8 cellular contexts compared by ENCODE assay signal in genomic region chr11:63917685-63918523, GRCh38. TPM values are rescaled to one million over a fixed set of nuclear protein-coding genes. Genes with fewer than 3 reads are reported as not detected.
DNase-seq lines count a peak whose midpoint lies in the region; FAIRE-seq and TF ChIP-seq lines count a peak whose summit lies in the region.

No MANE protein-coding gene starts in this region.

- no peak overlapping the region for H3K27ac Mint-ChIP-seq in CD14-positive monocyte
- peak overlapping the region; percentile 97 to 100 (median 98) for H3K27ac Mint-ChIP-seq in brain

- H3K4me1 Mint-ChIP-seq in CD14-positive monocyte: peaks cover 17% of the 10 kb centered on the region
- peaks cover 33% of the 10 kb centered on the region for H3K4me1 Mint-ChIP-seq in brain

- H3K27ac ChIP-seq in iPS-20b (ENCODE audit: low read length): peak overlapping the region; percentile 100
- H3K27ac ChIP-seq in skin epidermis: peak overlapping the region in 19 of 21 experiments; percentile 1 to 73 (median 59)

- H3K36me3 ChIP-seq in iPS-20b (ENCODE audit: insufficient read depth, low read depth, low read length): peaks cover 19% of the 10 kb centered on the region

- DNase-seq in CD14-positive monocyte (ENCODE audit: low spot score) (no peak), HuH-7 (ENCODE audit: low spot score) (peak; percentile 59), RPMI7951 (ENCODE audit: low read depth) (peak; percentile 76), RCC 7860 (ENCODE audit: low spot score) (no peak), cerebellar nuclear complex (lab: John Stamatoyannopoulos, UW) (no peak)

- peak overlapping the region; percentile 74 for H3K4me3 ChIP-seq in iPS-20b (ENCODE audit: low read length)
- peak overlapping the region; percentile 28 to 50 (median 41) for H3K4me3 ChIP-seq in skin epidermis

- peaks cover 23% of the 10 kb centered on the region for H3K4me1 ChIP-seq in iPS-20b (ENCODE audit: insufficient read depth, low read length)

- H3K27me3 ChIP-seq in iPS-20b (ENCODE audit: insufficient read depth, low read length): no peaks in the 10 kb centered on the region

- peak overlapping the region; percentile 93 for H3K9ac ChIP-seq in iPS-20b (ENCODE audit: low read depth, low read length)

- peaks cover 0 to 9% (median 2%) of the 10 kb centered on the region in 7 donors for H3K9me3 Mint-ChIP-seq in CD14-positive monocyte
- peaks cover 0 to 7% (median under 1%) of the 10 kb centered on the region in 5 experiments for H3K9me3 Mint-ChIP-seq in brain

- H3K36me3 Mint-ChIP-seq in CD14-positive monocyte (no peaks in the 10 kb centered on the region), brain (peaks cover 11% of the 10 kb centered on the region)

- H3K27me3 Mint-ChIP-seq in CD14-positive monocyte (ENCODE audit: low read depth in 3 of 3) (peaks cover 40 to 86% (median 56%) of the 10 kb centered on the region in 3 donors), brain (peaks cover 8% of the 10 kb centered on the region)

- H3K4me3 Mint-ChIP-seq in CD14-positive monocyte: peak overlapping the region; percentile 43 to 86
- H3K4me3 Mint-ChIP-seq in brain: peak overlapping the region; percentile 85 to 88 (median 86)

- intact Hi-C loops in CD14-positive monocyte (cut with micrococcal nuclease): no loop called here

- H3K9me3 ChIP-seq in iPS-20b (ENCODE audit: insufficient read depth, low read depth, low read length): no peaks in the 10 kb centered on the region

- TF ChIP-seq CTCF in CD14-positive monocyte (IDR thresholded peaks at IDR 0.05) (no peak), brain (conservative IDR thresholded peaks at IDR 0.05) (no peak)

- FAIRE-seq in RCC 7860 (lab: Jason Lieb, UNC): no peak

RNA-seq across cellular contexts. Expression of gene RCOR2, which starts 0.9 kb away (rescaled TPM):
- polyA plus RNA-seq in CD14-positive monocyte: not detected
- 0.96 and 2.1 TPM in 2 replicates for total RNA-seq in RPMI7951 (2014; rRNA removed; shearing (Covaris generic))
- 23.5 TPM for polyA plus RNA-seq in brain (ENCODE audit: insufficient read depth, low read depth, low replicate concordance)

RNA-seq across cellular contexts. Expression of gene NAA40, which starts 20.9 kb away (rescaled TPM):
- polyA plus RNA-seq in CD14-positive monocyte (1 to 10 TPM; 1.5 to 1.6 TPM), brain (ENCODE audit: insufficient read depth, low read depth, low replicate concordance) (15.8 TPM)
- 10.8 TPM in 2 replicates for total RNA-seq in RPMI7951 (2014; rRNA removed; shearing (Covaris generic))

RNA-seq across cellular contexts. Expression of gene COX8A, which starts 56.5 kb away (rescaled TPM):
- polyA plus RNA-seq in CD14-positive monocyte (100 to 1,000 TPM; 526 to 588 TPM), brain (ENCODE audit: insufficient read depth, low read depth, low replicate concordance) (1,055 TPM)
- 1,061 and 1,166 TPM in 2 replicates for total RNA-seq in RPMI7951 (2014; rRNA removed; shearing (Covaris generic))

Comparison
In these comparisons a context has a peak if more than half of its experiments do, and no peak if none do; other contexts are left out.
1. DNase-seq: peak in HuH-7 (single experiment) and RPMI7951 (single experiment); none in CD14-positive monocyte (single experiment), RCC 7860 (single experiment) and cerebellar nuclear complex (0 of 2).
2. H3K27ac Mint-ChIP-seq: peak in brain (5 of 5); none in CD14-positive monocyte (0 of 7).
3. RNA of gene RCOR2, which starts 0.9 kb away (polyA plus RNA-seq): 23.5 TPM in brain (single experiment); not detected in CD14-positive monocyte; every median in the first group is over 10 times any median in the second.